ENCODE assay signal across 19 cellular contexts in genomic region chr6:50608421-50608820, GRCh38.
"Had no signal": no experiment of that assay in that cellular context is flagged by ENCODE, and none has a peak within 500 bp of the region (broad histone marks: within the 10 kb centered on the region; RNA-seq: fewer than 3 reads in every experiment).

No MANE protein-coding gene starts in this region.

- ATAC-seq: activated CD4-positive, CD25-positive, alpha-beta regulatory T cell treated with anti-CD3 and anti-CD28 coated beads, Interleukin-2, amount 50 U/mL, for 24 hours; activated CD8-positive, alpha-beta memory T cell treated with anti-CD3 and anti-CD28 coated beads, Interleukin-2, amount 10 ng/mL, durations not matched to agents 7 days and 5 days; body of pancreas; lower lobe of right lung had no signal

- H3K36me3 Mint-ChIP-seq: activated CD8-positive, alpha-beta memory T cell treated with anti-CD3 and anti-CD28 coated beads, Interleukin-2, amount 10 ng/mL, durations not matched to agents 7 days and 5 days; activated naive CD4-positive, alpha-beta T cell treated with anti-CD3 and anti-CD28 coated beads, Interleukin-2, amount 50 U/mL, for 24 hours; neural progenitor cell had no signal

- H3K27me3 ChIP-seq: body of pancreas, hepatocyte, neural progenitor cell, ovary had no signal

- H3K4me1 Mint-ChIP-seq: activated CD8-positive, alpha-beta memory T cell treated with anti-CD3 and anti-CD28 coated beads, Interleukin-2, amount 10 ng/mL, durations not matched to agents 7 days and 5 days; activated naive CD4-positive, alpha-beta T cell treated with anti-CD3 and anti-CD28 coated beads, Interleukin-2, amount 50 U/mL, for 24 hours had no signal

- H3K4me3 Mint-ChIP-seq: activated CD8-positive, alpha-beta memory T cell treated with anti-CD3 and anti-CD28 coated beads, Interleukin-2, amount 10 ng/mL, durations not matched to agents 7 days and 5 days; activated naive CD4-positive, alpha-beta T cell treated with anti-CD3 and anti-CD28 coated beads, Interleukin-2, amount 50 U/mL, for 24 hours; activated T-cell treated with anti-CD3 and anti-CD28 coated beads, Interleukin-2, amount 50 U/mL, for 24 hours; neural progenitor cell; stimulated activated naive CD8-positive, alpha-beta T cell treated with anti-CD3 and anti-CD28 coated beads, Interleukin-15, Interleukin-2, amounts not matched to agents 100 ng/mL and 50 ng/mL, for 24 hours had no signal

- H3K9ac ChIP-seq: neural progenitor cell had no signal

- H3K9me3 Mint-ChIP-seq: activated naive CD4-positive, alpha-beta T cell treated with anti-CD3 and anti-CD28 coated beads, Interleukin-2, amount 50 U/mL, for 24 hours; neural progenitor cell; stimulated activated naive CD8-positive, alpha-beta T cell treated with anti-CD3 and anti-CD28 coated beads, Interleukin-15, Interleukin-2, amounts not matched to agents 100 ng/mL and 50 ng/mL, for 24 hours had no signal

- H3K27me3 Mint-ChIP-seq: activated CD8-positive, alpha-beta memory T cell treated with anti-CD3 and anti-CD28 coated beads, Interleukin-2, amount 10 ng/mL, durations not matched to agents 7 days and 5 days; activated naive CD4-positive, alpha-beta T cell treated with anti-CD3 and anti-CD28 coated beads, Interleukin-2, amount 50 U/mL, for 24 hours; activated T-cell treated with anti-CD3 and anti-CD28 coated beads, Interleukin-2, amount 50 U/mL, for 24 hours; stimulated activated naive CD8-positive, alpha-beta T cell treated with anti-CD3 and anti-CD28 coated beads, Interleukin-15, Interleukin-2, amounts not matched to agents 100 ng/mL and 50 ng/mL, for 24 hours had no signal

- H3K9me3 ChIP-seq: body of pancreas, lower lobe of right lung, ovary, thoracic aorta had no signal

- H3K27ac Mint-ChIP-seq: activated CD8-positive, alpha-beta memory T cell treated with anti-CD3 and anti-CD28 coated beads, Interleukin-2, amount 10 ng/mL, durations not matched to agents 7 days and 5 days; activated naive CD4-positive, alpha-beta T cell treated with anti-CD3 and anti-CD28 coated beads, Interleukin-2, amount 50 U/mL, for 24 hours; activated T-cell treated with anti-CD3 and anti-CD28 coated beads, Interleukin-2, amount 50 U/mL, for 24 hours; neural progenitor cell; stimulated activated naive CD8-positive, alpha-beta T cell treated with anti-CD3 and anti-CD28 coated beads, Interleukin-15, Interleukin-2, amounts not matched to agents 100 ng/mL and 50 ng/mL, for 24 hours had no signal

- H3K27ac ChIP-seq: body of pancreas, hepatocyte, lower lobe of right lung, neural progenitor cell, ovary, thoracic aorta had no signal

- DNase-seq: activated CD4-positive, alpha-beta T cell treated with anti-CD3 and anti-CD28 coated beads, Interleukin-2, amount 50 U/mL, for 4 hours; activated CD8-positive, alpha-beta memory T cell treated with anti-CD3 and anti-CD28 coated beads, Interleukin-2, amount 10 ng/mL, durations not matched to agents 7 days and 5 days; activated effector memory CD4-positive, alpha-beta T cell treated with Interleukin-2 at 50 U/mL for 16 hours; activated T-cell treated with anti-CD3 and anti-CD28 coated beads, Interleukin-2, amount 50 U/mL, for 24 hours; body of pancreas; effector memory CD4-positive, alpha-beta T cell; erythroblast; kidney glomerular epithelial cell; lower lobe of right lung; midbrain; ovary; stimulated activated CD4-positive, alpha-beta T cell treated with anti-CD3 and anti-CD28 coated beads, Interleukin-12 subunit alpha, Interleukin-12 subunit beta, amount 100 ng/mL, for 4 hours; stimulated activated CD8-positive, alpha-beta memory T cell treated with anti-CD3 and anti-CD28 coated beads, Interleukin-4, amount 100 ng/mL, for 48 hours had no signal

- H3K4me3 ChIP-seq: body of pancreas, hepatocyte, lower lobe of right lung, neural progenitor cell, ovary, thoracic aorta had no signal

- H3K4me1 ChIP-seq: body of pancreas, lower lobe of right lung, neural progenitor cell had no signal

- H3K36me3 ChIP-seq: lower lobe of right lung, neural progenitor cell, ovary, thoracic aorta had no signal
